ENCODE assay signal across 9 cellular contexts in genomic region chr3:123365450-123366143, GRCh38.
DNase-seq lines count a peak whose midpoint lies in the region; ATAC-seq, FAIRE-seq and TF ChIP-seq lines count a peak whose summit lies in the region.
"Had no signal": no experiment of that assay in that cellular context is flagged by ENCODE, and none has a peak within 500 bp of the region (broad histone marks: within the 10 kb centered on the region; RNA-seq: fewer than 3 reads in every experiment).

No MANE protein-coding gene starts in this region.

- no peak overlapping the region for H3K9ac ChIP-seq in keratinocyte (ENCODE audit: control insufficient read depth, extremely low read depth, insufficient read depth, low read length)

- intact Hi-C loops in gastrocnemius medialis (cut with DNase I; ENCODE audit: low total_unique reads) = no loop called here

- no peak overlapping the region for H3K4me2 ChIP-seq in keratinocyte (ENCODE audit: control insufficient read depth, extremely low read depth, insufficient read depth, low read depth, low read length)

- TF ChIP-seq CTCF in AG09309 (IDR thresholded peaks at IDR 0.05; ENCODE audit: control insufficient read depth, insufficient read depth, low read depth, low read length, missing control alignments) = peak; percentile 38
- TF ChIP-seq CTCF in keratinocyte (optimal IDR thresholded peaks at IDR 0.05 in 1 of 3, IDR thresholded peaks at IDR 0.05 in 1 of 3, conservative IDR thresholded peaks at IDR 0.05 in 1 of 3; ENCODE audit: extremely low read depth in 1 of 3, insufficient read depth in 2 of 3, low read length in 3 of 3) = peak; percentile 56 to 62 (median 57)
- no peak for TF ChIP-seq CTCF in gastrocnemius medialis (IDR thresholded peaks at IDR 0.05 in 4 of 5, conservative IDR thresholded peaks at IDR 0.05 in 1 of 5)

- no peak for TF ChIP-seq POLR2A in gastrocnemius medialis (IDR thresholded peaks at IDR 0.05)

- H3K36me3 ChIP-seq in keratinocyte (ENCODE audit: control insufficient read depth in 2 of 2, extremely low read depth in 1 of 2, insufficient read depth in 2 of 2, low read length in 2 of 2) = no peaks in the 10 kb centered on the region
- H3K36me3 ChIP-seq in gastrocnemius medialis = no peaks in the 10 kb centered on the region

- H4K20me1 ChIP-seq in keratinocyte (ENCODE audit: control insufficient read depth, extremely low read depth, insufficient read depth, low read length) = no peaks in the 10 kb centered on the region

- H3K4me3 ChIP-seq in AG09309 (ENCODE audit: control insufficient read depth, low read depth, low read length) (no peak overlapping the region), keratinocyte (ENCODE audit: control insufficient read depth in 2 of 3, extremely low read depth in 1 of 3, insufficient read depth in 2 of 3, low read depth in 1 of 3, low read length in 3 of 3) (no peak overlapping the region), gastrocnemius medialis (no peak overlapping the region)

- H3K4me1 ChIP-seq in keratinocyte (ENCODE audit: control insufficient read depth, extremely low read depth, insufficient read depth, low read length) = no peaks in the 10 kb centered on the region
- no peaks in the 10 kb centered on the region for H3K4me1 ChIP-seq in gastrocnemius medialis

- H3K9me3 ChIP-seq in keratinocyte (ENCODE audit: control insufficient read depth, low read depth, low read length) (no peaks in the 10 kb centered on the region), gastrocnemius medialis (no peaks in the 10 kb centered on the region)

- H2AFZ ChIP-seq in keratinocyte (ENCODE audit: control insufficient read depth, low read length) = no peak overlapping the region

- H3K27me3 ChIP-seq in keratinocyte (ENCODE audit: control insufficient read depth, extremely low read depth, insufficient read depth, low read length) (peaks cover 3% of the 10 kb centered on the region), gastrocnemius medialis (no peaks in the 10 kb centered on the region)

- in situ Hi-C loops in gastrocnemius medialis (cut with MboI; ENCODE audit: low sequenced_read_pairs in 4 of 4) = no loop called here

- no peaks in the 10 kb centered on the region for H3K79me2 ChIP-seq in keratinocyte (ENCODE audit: control insufficient read depth, insufficient read depth, low read length)

- ATAC-seq in GM21786 (IDR thresholded peaks at IDR 0.05; ENCODE audit: unreplicated experiment) = no peak
- ATAC-seq in HG03460 (IDR thresholded peaks at IDR 0.05; ENCODE audit: unreplicated experiment) = no peak
- no peak for ATAC-seq in gastrocnemius medialis

- dilution Hi-C loops in keratinocyte (cut with MboI; ENCODE audit: extremely low pct_ligation_motif_present, low sequenced_read_pairs) = no loop called here

- DNase-seq in AG09309 (ENCODE audit: low read depth) = no peak
- DNase-seq in HT-29 (ENCODE audit: low spot score) = peak; percentile 58
- peak; percentile 13 for DNase-seq in amniotic epithelial cell (ENCODE audit: low read depth)
- DNase-seq in keratinocyte (ENCODE audit: low read depth, low spot score) = no peak
- DNase-seq in NK-92 treated with Interleukin-12 subunit alpha and Interleukin-12 subunit beta, amount 100 ng/mL, for 24 hours (lab: John Stamatoyannopoulos, UW) = no peak
- DNase-seq in gastrocnemius medialis = no peak
- DNase-seq: activated naive CD4-positive, alpha-beta T cell treated with anti-CD3 and anti-CD28 coated beads for 36 hours had no signal

- FAIRE-seq in keratinocyte (lab: Jason Lieb, UNC) = no peak

- no peak overlapping the region for H3K27ac ChIP-seq in keratinocyte (ENCODE audit: control insufficient read depth, insufficient read depth, low read length)
- H3K27ac ChIP-seq in gastrocnemius medialis = no peak overlapping the region

- H3K9me1 ChIP-seq in keratinocyte (ENCODE audit: control insufficient read depth, extremely low read depth, insufficient read depth, low read length) = no peaks in the 10 kb centered on the region

Comparison
In these comparisons a context has a peak if more than half of its experiments do, and no peak if none do; other contexts are left out.
1. DNase-seq: peak in HT-29 (single experiment) and amniotic epithelial cell (single experiment); none in AG09309 (single experiment), keratinocyte (single experiment), NK-92 treated with Interleukin-12 subunit alpha and Interleukin-12 subunit beta, amount 100 ng/mL, for 24 hours (single experiment) and gastrocnemius medialis (0 of 2).
2. CTCF ChIP-seq: peak in AG09309 (single experiment) and keratinocyte (3 of 3); none in gastrocnemius medialis (0 of 5).